ENCODE assay signal across 1 cellular context in genomic region chr15:64082757-64083156, GRCh38.
TF ChIP-seq lines count a peak whose summit lies in the region.

No MANE protein-coding gene starts in this region.

TF ChIP-seq in K562, 482 proteins besides CTCF, POLR2A, EP300 and RAD21:
- TF ChIP-seq PYGO2 (tag; IDR thresholded peaks at IDR 0.05): no peak
- no peak for TF ChIP-seq ZNF518B (CRISPR knock-in tag; IDR thresholded peaks at IDR 0.05)
- no peak for TF ChIP-seq FOXA3 (CRISPR knock-in tag; conservative IDR thresholded peaks at IDR 0.05 in 1 of 2, IDR thresholded peaks at IDR 0.05 in 1 of 2)
- TF ChIP-seq BCOR (IDR thresholded peaks at IDR 0.05): peak; percentile 63
- TF ChIP-seq FOSL1 (tag; conservative IDR thresholded peaks at IDR 0.05): no peak
- TF ChIP-seq PTTG1 (tag; IDR thresholded peaks at IDR 0.05; ENCODE audit: low read depth): no peak
- TF ChIP-seq SRSF7 (optimal IDR thresholded peaks at IDR 0.05; ENCODE audit: low read depth, low read length): no peak
- no peak for TF ChIP-seq ZNF12 (CRISPR knock-in tag; IDR thresholded peaks at IDR 0.05)
- no peak for TF ChIP-seq BCL6 (CRISPR knock-in tag; IDR thresholded peaks at IDR 0.05)
- no peak for TF ChIP-seq ZFPM2 (CRISPR knock-in tag; IDR thresholded peaks at IDR 0.05)
- TF ChIP-seq DEAF1 (CRISPR knock-in tag; IDR thresholded peaks at IDR 0.05): no peak
- TF ChIP-seq ATF3 (IDR thresholded peaks at IDR 0.05): no peak
- TF ChIP-seq ATF3 (CRISPR knock-in tag; conservative IDR thresholded peaks at IDR 0.05): no peak
- 0 out of 2 replicates have a peak, but pooled peaks have one; percentile 21 for TF ChIP-seq ADNP (tag; IDR thresholded peaks at IDR 0.05)
- no peak for TF ChIP-seq NFIX (CRISPR knock-in tag; IDR thresholded peaks at IDR 0.05; ENCODE audit: low read depth)
- TF ChIP-seq ZNF121 (CRISPR knock-in tag; conservative IDR thresholded peaks at IDR 0.05): peak; percentile 81
- no peak for TF ChIP-seq PHF8 (IDR thresholded peaks at IDR 0.05; ENCODE audit: borderline replicate concordance, low read length)
- no peak for TF ChIP-seq E2F4 (CRISPR knock-in tag; IDR thresholded peaks at IDR 0.05; ENCODE audit: low read depth)
- no peak for TF ChIP-seq ID3 (CRISPR knock-in tag; IDR thresholded peaks at IDR 0.05)
- TF ChIP-seq ID3 (tag; IDR thresholded peaks at IDR 0.05): no peak
- peak; percentile 21 for TF ChIP-seq RBM25 (IDR thresholded peaks at IDR 0.05; ENCODE audit: low read depth, low read length, severe bottlenecking)
- no peak for TF ChIP-seq CGGBP1 (CRISPR knock-in tag; IDR thresholded peaks at IDR 0.05)
